34 cellular contexts compared by ENCODE assay signal in the genomic region with DNA sequence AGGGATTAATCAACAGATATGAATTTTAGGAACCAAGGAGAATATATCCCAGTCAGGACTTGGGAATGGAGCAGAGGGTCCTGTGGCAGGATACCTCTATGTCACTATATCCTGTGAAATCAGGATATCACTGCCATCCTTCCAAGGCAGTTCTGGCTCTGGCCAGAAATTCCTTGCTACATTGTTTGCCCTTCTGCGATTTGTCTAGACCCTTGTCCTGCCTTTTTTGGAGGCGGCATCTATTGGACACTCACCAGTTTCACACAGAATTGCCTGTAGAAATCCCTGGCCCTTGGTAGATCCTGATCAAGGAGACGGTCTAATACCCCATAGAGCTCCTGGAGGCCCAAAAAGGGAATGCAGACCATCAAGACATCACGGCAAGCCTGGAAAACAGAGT.
"Had no signal": no experiment of that assay in that cellular context is flagged by ENCODE, and none has a peak within 500 bp of the region (broad histone marks: within the 10 kb centered on the region; RNA-seq: fewer than 3 reads in every experiment).

No MANE protein-coding gene starts in this region.

- H3K36me3 ChIP-seq: MG63 had no signal

- DNase-seq: Kasumi-1, MG63, MM.1S, MV-4-11, NCI-H1048, NCI-H1092, NCI-H1092 treated with DMSO at 0.1 percent for 48 hours, NCI-H1105, NCI-H1105 treated with DMSO at 0.1 percent for 48 hours, NCI-H1417, NCI-H1417 treated with DMSO at 0.1 percent for 48 hours, NCI-H1436, NCI-H1436 treated with DMSO at 0.1 percent for 48 hours, NCI-H146, NCI-H1694, NCI-H1694 treated with DMSO at 0.1 percent for 48 hours, NCI-H187, NCI-H187 treated with DMSO at 0.1 percent for 48 hours, NCI-H1930, NCI-H2029, NCI-H2029 treated with DMSO at 0.1 percent for 48 hours, NCI-H2081, NCI-H2081 treated with DMSO at 0.1 percent for 48 hours, NCI-H2107, NCI-H2171, NCI-H2171 treated with DMSO at 0.1 percent for 48 hours, NCI-H2227 treated with DMSO at 0.1 percent for 48 hours, NCI-H226, NCI-H345, NCI-H446, NCI-H446 treated with DMSO at 0.1 percent for 48 hours, NCI-H510A, NCI-H510A treated with DMSO at 0.1 percent for 48 hours had no signal

- H3K4me2 ChIP-seq: KMS-11 had no signal

- H3K4me3 ChIP-seq: MG63 had no signal

- H3K27ac ChIP-seq: KMS-11 had no signal

- H3K9ac ChIP-seq: KMS-11 had no signal

- H3K9me3 ChIP-seq: MG63 had no signal

- H3K27me3 ChIP-seq: MG63 had no signal
